14 cellular contexts compared by ENCODE assay signal in genomic region chr4:177228599-177228998, GRCh38.
DNase-seq lines count a peak whose midpoint lies in the region; ATAC-seq, FAIRE-seq and TF ChIP-seq lines count a peak whose summit lies in the region.
"Had no signal": no experiment of that assay in that cellular context is flagged by ENCODE, and none has a peak within 500 bp of the region (broad histone marks: within the 10 kb centered on the region; RNA-seq: fewer than 3 reads in every experiment).

No MANE protein-coding gene starts in this region.

- FAIRE-seq in HepG2 (lab: Jason Lieb, UNC), result no peak

- no peaks in the 10 kb centered on the region for H3K27me3 ChIP-seq in HepG2 (ENCODE audit: control insufficient read depth in 1 of 2, insufficient read depth in 2 of 2, low read length in 2 of 2)
- H3K27me3 ChIP-seq in right lobe of liver, result no peaks in the 10 kb centered on the region

- ATAC-seq in HepG2 (peak; percentile 66), right lobe of liver (no peak), T-cell (replicated peaks in 1 of 4) (no peak), GM18870 (IDR thresholded peaks at IDR 0.05; ENCODE audit: unreplicated experiment) (no peak)
- ATAC-seq: activated CD4-positive, CD25-positive, alpha-beta regulatory T cell treated with anti-CD3 and anti-CD28 coated beads, Interleukin-2, amount 50 U/mL, for 24 hours had no signal

- H3K4me3 ChIP-seq in HepG2 (replicated peaks in 1 of 3; ENCODE audit: insufficient read depth in 1 of 3, low read depth in 2 of 3, low read length in 3 of 3) (no peak overlapping the region; a peak in 1 of 6 replicates), right lobe of liver (no peak overlapping the region)

- H3K9me3 Mint-ChIP-seq in T-cell (no peaks in the 10 kb centered on the region), immature natural killer cell (peaks cover 0 to 2% (median 0%) of the 10 kb centered on the region in 6 donors)

- H3K4me1 Mint-ChIP-seq in T-cell (peaks cover 10 to 15% (median 14%) of the 10 kb centered on the region in 3 donors), immature natural killer cell (peaks cover 9 to 16% of the 10 kb centered on the region in 2 donors)

- TF ChIP-seq CTCF in HepG2 (CRISPR knock-in tag; IDR thresholded peaks at IDR 0.05) (no peak), right lobe of liver (IDR thresholded peaks at IDR 0.05) (no peak)

- no peak overlapping the region for H3K9ac ChIP-seq in HepG2 (ENCODE audit: insufficient read depth, low read depth, low read length)

- POLR2A ChIA-PET in HepG2 (lab: Yijun Ruan, JAX) (no interaction called here), T-cell (lab: Charles Lee) (interaction anchor here in 1 of 2 donors (0.6 kb wide), 1 partner anchor 23 kb away, joined by 3 read pairs; no protein-coding TSS in a partner anchor)

- no peaks in the 10 kb centered on the region for H3K9me3 ChIP-seq in HepG2 (ENCODE audit: low read length)
- H3K9me3 ChIP-seq in right lobe of liver, result no peaks in the 10 kb centered on the region

- 19% methylated on average over 4 of the region's 4 CpGs for WGBS in HepG2 (ENCODE audit: low lambda C conversion rate)
- WGBS in right lobe of liver (ENCODE audit: insufficient coverage, low coverage, low lambda C conversion rate, missing lambda C conversion rate), result 87% methylated on average over 4 of the region's 4 CpGs

- BruUV-seq in HepG2 (replicated peaks; lab: Mats Ljungman, UMichigan), result no TSS peak

- DNase-seq in HepG2 (ENCODE audit: low spot score), result no peak
- no peak for DNase-seq in right lobe of liver
- no peak for DNase-seq in T-cell
- no peak for DNase-seq in immature natural killer cell
- no peak for DNase-seq in epidermal melanocyte (ENCODE audit: insufficient read length, low spot score)
- DNase-seq in stimulated activated CD4-positive, alpha-beta T cell treated with anti-CD3 and anti-CD28 coated beads, Interleukin-4, amount 100 ng/mL, for 4 hours, result no peak
- no peak for DNase-seq in DMS53 treated with DMSO at 0.1 percent for 48 hours (lab: John Stamatoyannopoulos, UW; ENCODE audit: unreplicated experiment)
- DNase-seq: activated T-cell treated with anti-CD3 and anti-CD28 coated beads, Interleukin-2, amount 50 U/mL, for 1 hour; DMS53; NCI-H1105; posterior cingulate gyrus; SW 1271 had no signal

- no peak overlapping the region for H3K27ac ChIP-seq in HepG2 (ENCODE audit: extremely low read length, insufficient read depth, low read length)
- H3K27ac ChIP-seq in right lobe of liver, result no peak overlapping the region

- H3K36me3 ChIP-seq in HepG2 (replicated peaks in 1 of 2; ENCODE audit: control insufficient read depth in 1 of 2, insufficient read depth in 2 of 2, low read length in 2 of 2) (no peaks in the 10 kb centered on the region), right lobe of liver (no peaks in the 10 kb centered on the region)

- TF ChIP-seq POLR2A in HepG2 (IDR thresholded peaks at IDR 0.05; ENCODE audit: insufficient read depth in 1 of 2, low read depth in 2 of 2, low read length in 2 of 2), result no peak
- no peak for TF ChIP-seq POLR2A in right lobe of liver (IDR thresholded peaks at IDR 0.05)

- H3K4me3 Mint-ChIP-seq in T-cell (peak overlapping the region; percentile 44 to 67 (median 55)), immature natural killer cell (peak overlapping the region in 3 of 5 donors; percentile 15 to 79 (median 59))

- H3K27ac Mint-ChIP-seq in T-cell (no peak overlapping the region), immature natural killer cell (no peak overlapping the region)

- H3K4me2 ChIP-seq in HepG2 (ENCODE audit: low read depth, low read length), result peak overlapping the region; percentile 32; the same call in 1 of the 2 replicates

- in situ Hi-C loops in HepG2 (cut with HindIII; ENCODE audit: extremely low pct_ligation_motif_present, low pct_unique_long_range_greater_than_20kb), result no loop called here

- CTCF ChIA-PET in HepG2 (lab: Yijun Ruan, JAX; ENCODE audit: low intra/inter-chr PET ratio, low total read pairs), result no interaction called here
- CTCF ChIA-PET in T-cell (lab: Charles Lee), result no interaction called here

- H3K79me2 ChIP-seq in HepG2 (ENCODE audit: insufficient read depth, low read length), result no peaks in the 10 kb centered on the region

- H3K4me1 ChIP-seq in HepG2 (ENCODE audit: insufficient read depth, low read length) (no peaks in the 10 kb centered on the region), right lobe of liver (no peaks in the 10 kb centered on the region)

- TF ChIP-seq RAD21 in HepG2 (CRISPR knock-in tag; IDR thresholded peaks at IDR 0.05), result no peak

- no peaks in the 10 kb centered on the region for H4K20me1 ChIP-seq in HepG2 (ENCODE audit: insufficient read depth, low read length)

- TF ChIP-seq EP300 in HepG2 (IDR thresholded peaks at IDR 0.05; ENCODE audit: low read depth in 2 of 2, low read length in 2 of 2) (no peak), HepG2 (CRISPR knock-in tag; IDR thresholded peaks at IDR 0.05; ENCODE audit: borderline replicate concordance) (no peak)

- H3K36me3 Mint-ChIP-seq in T-cell (no peaks in the 10 kb centered on the region), immature natural killer cell (no peaks in the 10 kb centered on the region)

- no peaks in the 10 kb centered on the region for H3K27me3 Mint-ChIP-seq in T-cell
- peaks cover 0 to 2% (median 1%) of the 10 kb centered on the region in 3 donors for H3K27me3 Mint-ChIP-seq in immature natural killer cell (ENCODE audit: low read depth in 3 of 3)

- intact Hi-C loops in HepG2 (cut with micrococcal nuclease; ENCODE audit: unreplicated experiment) (loop anchor here (10.0 kb wide), 1 partner anchor 1416 kb away; no protein-coding TSS in a partner anchor), right lobe of liver (cut with DNase I) (no loop called here)

- no peak overlapping the region for H2AFZ ChIP-seq in HepG2 (ENCODE audit: low read length)

TF ChIP-seq in HepG2, 621 proteins besides CTCF, POLR2A, EP300 and RAD21:
- no peak for TF ChIP-seq MXD3 (CRISPR knock-in tag; IDR thresholded peaks at IDR 0.05)
